ENCODE assay signal across 7 cellular contexts in genomic region chr1:156421062-156421938, GRCh38. TPM values are rescaled to one million over a fixed set of nuclear protein-coding genes. Genes with fewer than 3 reads are reported as not detected.
A peak's percentile ranks its signal among the peaks of the same experiment; 100 is the strongest.
DNase-seq lines count a peak whose midpoint lies in the region; ATAC-seq and TF ChIP-seq lines count a peak whose summit lies in the region.

No MANE protein-coding gene starts in this region.

- intact Hi-C loops in mucosa of descending colon (cut with DNase I, micrococcal nuclease): no loop called here

- ATAC-seq in GM18867 (IDR thresholded peaks at IDR 0.05; ENCODE audit: unreplicated experiment) (peak; percentile 69), HG03354 (IDR thresholded peaks at IDR 0.05; ENCODE audit: poor library complexity, severe bottlenecking, unreplicated experiment) (peak; percentile 79), mucosa of descending colon (peak; percentile 94)

- peak; percentile 48 for DNase-seq in NCI-H524 treated with DMSO at 0.1 percent for 48 hours (lab: John Stamatoyannopoulos, UW)
- DNase-seq in activated T-cell treated with anti-CD3 and anti-CD28 coated beads for 1 hour (ENCODE audit: low read depth): peak; percentile 39
- DNase-seq in epidermal melanocyte (ENCODE audit: insufficient read length, low spot score): peak; percentile 93
- DNase-seq in mucosa of descending colon: peak; percentile 78 to 82 (median 80)
- DNase-seq in stimulated activated CD8-positive, alpha-beta memory T cell treated with anti-CD3 and anti-CD28 coated beads, Interleukin-4, amount 100 ng/mL, for 4 hours (ENCODE audit: low read depth in 2 of 2, low spot score in 1 of 2): peak; percentile 29 to 34

- no peak overlapping the region for H3K4me3 ChIP-seq in mucosa of descending colon

- H3K36me3 ChIP-seq in mucosa of descending colon (ENCODE audit: low read depth): no peaks in the 10 kb centered on the region

- H3K4me1 ChIP-seq in mucosa of descending colon (ENCODE audit: low read depth): peaks cover 21% of the 10 kb centered on the region

- no peak for TF ChIP-seq CTCF in mucosa of descending colon (IDR thresholded peaks at IDR 0.05)

- no peaks in the 10 kb centered on the region for H3K9me3 ChIP-seq in mucosa of descending colon

RNA-seq across cellular contexts. Expression of gene RHBG, which starts 52.3 kb away (rescaled TPM):
- not detected for total RNA-seq in mucosa of descending colon

Comparison
In these comparisons a context has a peak if more than half of its experiments do, and no peak if none do; other contexts are left out.
1. DNase-seq: peak in every context shown above with its lines; median percentile 93 in epidermal melanocyte; 80 in mucosa of descending colon; 48 in NCI-H524 treated with DMSO at 0.1 percent for 48 hours; 39 in activated T-cell treated with anti-CD3 and anti-CD28 coated beads for 1 hour; 32 in stimulated activated CD8-positive, alpha-beta memory T cell treated with anti-CD3 and anti-CD28 coated beads, Interleukin-4, amount 100 ng/mL, for 4 hours.